Comparison of ENCODE assay signal across 21 cellular contexts in the genomic region with DNA sequence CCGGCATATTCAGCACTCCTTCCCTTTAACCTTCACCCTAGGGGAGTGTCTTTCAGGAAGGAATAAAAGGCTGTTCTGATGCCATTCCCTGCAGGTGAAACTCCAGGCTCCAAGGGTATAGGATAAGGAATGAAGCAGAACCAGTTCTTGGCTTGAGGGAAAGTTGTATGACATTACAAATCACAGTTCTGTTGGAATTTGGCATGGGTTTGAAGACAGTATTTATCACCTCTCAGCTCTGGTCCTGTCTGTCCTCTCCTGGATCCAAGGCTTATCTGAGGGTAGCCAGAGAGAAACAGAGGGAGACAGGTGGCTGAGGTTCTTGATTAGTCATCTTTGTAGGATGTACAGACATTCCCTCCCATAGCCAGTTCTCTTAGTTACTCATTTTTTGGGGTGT. TPM values are rescaled to one million over a fixed set of nuclear protein-coding genes. Genes with fewer than 3 reads are reported as not detected.
A peak's percentile ranks its signal among the peaks of the same experiment; 100 is the strongest.
DNase-seq lines count a peak whose midpoint lies in the region; ATAC-seq, FAIRE-seq and TF ChIP-seq lines count a peak whose summit lies in the region.
"Had no signal": no experiment of that assay in that cellular context is flagged by ENCODE, and none has a peak within 500 bp of the region (broad histone marks: within the 10 kb centered on the region; RNA-seq: fewer than 3 reads in every experiment).

No MANE protein-coding gene starts in this region.

- H3K4me2 ChIP-seq in K562 (ENCODE audit: insufficient read depth, low read length): no peak overlapping the region
- no peak overlapping the region for H3K4me2 ChIP-seq in smooth muscle cell

- TF ChIP-seq EP300 in K562 (IDR thresholded peaks at IDR 0.05; ENCODE audit: low read length): no peak

- H2AFZ ChIP-seq in K562 (ENCODE audit: low read depth, low read length): no peak overlapping the region
- H2AFZ ChIP-seq in smooth muscle cell (ENCODE audit: low read depth): no peak overlapping the region

- H3K9me3 ChIP-seq in K562 (replicated peaks; ENCODE audit: control insufficient read depth, insufficient read depth, low read depth, low read length): no peaks in the 10 kb centered on the region
- no peaks in the 10 kb centered on the region for H3K9me3 ChIP-seq in smooth muscle cell (replicated peaks; ENCODE audit: low read depth)

- no peaks in the 10 kb centered on the region for H3K27me3 Mint-ChIP-seq in MCF 10A (ENCODE audit: insufficient read depth, unreplicated experiment)
- H3K27me3 Mint-ChIP-seq: activated CD8-positive, alpha-beta T cell treated with anti-CD3 and anti-CD28 coated beads for 36 hours; activated naive CD4-positive, alpha-beta T cell treated with anti-CD3 and anti-CD28 coated beads, Interleukin-2, amount 50 U/mL, for 24 hours; activated T-cell treated with anti-CD3 and anti-CD28 coated beads, Interleukin-2, amount 50 U/mL, for 24 hours had no signal

- peaks cover 25% of the 10 kb centered on the region for H3K36me3 Mint-ChIP-seq in MCF 10A (ENCODE audit: insufficient read depth, unreplicated experiment)

- 100% methylated on average over 1 of the region's 1 CpG for WGBS in K562 (ENCODE audit: insufficient coverage, low coverage, missing lambda C conversion rate)
- WGBS in smooth muscle cell (ENCODE audit: low lambda C conversion rate): 64% methylated on average over 1 of the region's 1 CpG

- peaks cover 4% of the 10 kb centered on the region for H4K20me1 ChIP-seq in K562 (replicated peaks; ENCODE audit: control insufficient read depth, insufficient read depth, low read length)
- peaks cover 51% of the 10 kb centered on the region for H4K20me1 ChIP-seq in smooth muscle cell (ENCODE audit: low read depth)

- intact Hi-C loops in MCF 10A (cut with micrococcal nuclease) (no loop called here), K562 (cut with micrococcal nuclease) (no loop called here)

- H3K36me3 ChIP-seq in K562 (ENCODE audit: control insufficient read depth, insufficient read depth, low read length) (peaks cover 75% of the 10 kb centered on the region), smooth muscle cell (ENCODE audit: low read depth) (no peaks in the 10 kb centered on the region)

- TF ChIP-seq RAD21 in K562 (CRISPR knock-in tag; conservative IDR thresholded peaks at IDR 0.05 in 1 of 2, IDR thresholded peaks at IDR 0.05 in 1 of 2): no peak

- H3K79me2 ChIP-seq in K562 (ENCODE audit: control insufficient read depth, insufficient read depth, low read length) (peaks cover 3% of the 10 kb centered on the region; the same call in 1 of the 3 replicates), smooth muscle cell (ENCODE audit: low read depth) (no peaks in the 10 kb centered on the region)

- TF ChIP-seq POLR2A in K562 (conservative IDR thresholded peaks at IDR 0.05): no peak

- DNase-seq in T47D (ENCODE audit: low read depth in 1 of 2, low spot score in 1 of 2) (peak; percentile 70 to 82), MCF 10A (ENCODE audit: unreplicated experiment) (no peak), K562 (ENCODE audit: extremely low read depth in 1 of 4, low spot score in 3 of 4) (peak in 2 of 4 experiments; percentile 27 to 32), islet precursor cell (peak; percentile 81), smooth muscle cell (lab: John Stamatoyannopoulos, UW; ENCODE audit: unreplicated experiment) (no peak), GM13976 (ENCODE audit: low spot score) (no peak)
- DNase-seq: activated CD4-positive, CD25-positive, alpha-beta regulatory T cell; activated CD8-positive, alpha-beta T cell treated with anti-CD3 and anti-CD28 coated beads for 36 hours; activated T-cell treated with anti-CD3 and anti-CD28 coated beads, Interleukin-2, amount 50 U/mL, for 24 hours; aorta; NCI-H1092 treated with DMSO at 0.1 percent for 48 hours; NCI-H2029 treated with DMSO at 0.1 percent for 48 hours; NCI-H446; occipital lobe; right cardiac atrium had no signal

- no peak overlapping the region for H3K4me3 ChIP-seq in K562
- H3K4me3 ChIP-seq in smooth muscle cell: no peak overlapping the region

- H3K4me1 Mint-ChIP-seq in MCF 10A (ENCODE audit: insufficient read depth, unreplicated experiment): peaks cover 15% of the 10 kb centered on the region

- H3K27me3 ChIP-seq in K562 (ENCODE audit: control insufficient read depth in 2 of 2, insufficient read depth in 2 of 2, low read length in 2 of 2): no peaks in the 10 kb centered on the region
- no peaks in the 10 kb centered on the region for H3K27me3 ChIP-seq in smooth muscle cell (ENCODE audit: low read depth)

- ATAC-seq in K562 (no peak), HG03354 (IDR thresholded peaks at IDR 0.05; ENCODE audit: poor library complexity, severe bottlenecking, unreplicated experiment) (no peak)
- no peak for ATAC-seq in activated CD4-positive, CD25-positive, alpha-beta regulatory T cell treated with anti-CD3 and anti-CD28 coated beads, Interleukin-2, amount 50 U/mL, for 24 hours
- ATAC-seq: activated CD8-positive, alpha-beta T cell treated with anti-CD3 and anti-CD28 coated beads for 36 hours; right cardiac atrium; SK-N-SH treated with all-trans-retinoic acid at 6 μM for 48 hours had no signal

- POLR2A ChIA-PET in MCF 10A (lab: Yijun Ruan, JAX) (interaction anchor here (0.6 kb wide), 1 partner anchor 19 kb away, joined by 3 read pairs; no protein-coding TSS in a partner anchor), K562 (lab: Yijun Ruan, JAX) (interaction anchor here (0.6 kb wide), 1 partner anchor 862 kb away, joined by 4 read pairs; no protein-coding TSS in a partner anchor)

- H3K27ac Mint-ChIP-seq in MCF 10A (ENCODE audit: low read depth, unreplicated experiment): no peak overlapping the region
- H3K27ac Mint-ChIP-seq: activated CD8-positive, alpha-beta T cell treated with anti-CD3 and anti-CD28 coated beads for 36 hours; activated naive CD4-positive, alpha-beta T cell treated with anti-CD3 and anti-CD28 coated beads, Interleukin-2, amount 50 U/mL, for 24 hours; activated T-cell treated with anti-CD3 and anti-CD28 coated beads, Interleukin-2, amount 50 U/mL, for 24 hours; T-helper 2 cell treated with Interferon-gamma antibody and Interleukin-4, amounts not matched to agents 5 μg/mL and 100 μg/mL, for 36 hours had no signal

- no peaks in the 10 kb centered on the region for H3F3A ChIP-seq in smooth muscle cell (ENCODE audit: low read depth)

- no peak for FAIRE-seq in K562 (lab: Jason Lieb, UNC)
- FAIRE-seq: RCC 7860 had no signal

- BruUV-seq in MCF 10A (replicated peaks; lab: Mats Ljungman, UMichigan): no TSS peak
- BruUV-seq in K562 (replicated peaks; lab: Mats Ljungman, UMichigan): no TSS peak

- H3K9ac ChIP-seq in K562 (ENCODE audit: insufficient read depth in 1 of 2, low read depth in 2 of 2, low read length in 2 of 2): no peak overlapping the region
- H3K9ac ChIP-seq in smooth muscle cell (ENCODE audit: low read depth): no peak overlapping the region

- in situ Hi-C loops in T47D (cut with HindIII; ENCODE audit: low pct_unique_long_range_greater_than_20kb, low sequenced_read_pairs): no loop called here
- in situ Hi-C loops in K562 (cut with MboI): no loop called here
- in situ Hi-C loops in GM13976 (cut with MboI; ENCODE audit: low sequenced_read_pairs, unreplicated experiment): no loop called here

- H3K9me1 ChIP-seq in K562 (ENCODE audit: control insufficient read depth, insufficient read depth, low read length): no peaks in the 10 kb centered on the region

- no peaks in the 10 kb centered on the region for H3K9me3 Mint-ChIP-seq in MCF 10A (ENCODE audit: unreplicated experiment)
- H3K9me3 Mint-ChIP-seq: activated CD8-positive, alpha-beta T cell treated with anti-CD3 and anti-CD28 coated beads for 36 hours; activated naive CD4-positive, alpha-beta T cell treated with anti-CD3 and anti-CD28 coated beads, Interleukin-2, amount 50 U/mL, for 24 hours; activated T-cell treated with anti-CD3 and anti-CD28 coated beads, Interleukin-2, amount 50 U/mL, for 24 hours; T-helper 2 cell treated with Interferon-gamma antibody and Interleukin-4, amounts not matched to agents 5 μg/mL and 100 μg/mL, for 36 hours had no signal

- H3K27ac ChIP-seq in K562 (ENCODE audit: extremely low read depth, low read depth, low read length) (no peak overlapping the region), smooth muscle cell (ENCODE audit: low read depth) (peak overlapping the region; percentile 44)

- TF ChIP-seq CTCF in MCF 10A (IDR thresholded peaks at IDR 0.05; ENCODE audit: unreplicated experiment) (no peak), K562 (IDR thresholded peaks at IDR 0.05 in 2 of 3, conservative IDR thresholded peaks at IDR 0.05 in 1 of 3; ENCODE audit: insufficient read depth in 2 of 3, low read depth in 1 of 3, low read length in 3 of 3) (no peak), smooth muscle cell (IDR thresholded peaks at IDR 0.05; ENCODE audit: borderline replicate concordance, insufficient read depth, poor library complexity, severe bottlenecking) (no peak), GM13976 (IDR thresholded peaks at IDR 0.05; ENCODE audit: borderline replicate concordance, control extremely low read depth, extremely low read depth, insufficient read depth, missing control alignments) (no peak)

- CTCF ChIA-PET in MCF 10A (lab: Yijun Ruan, JAX) (interaction anchor here (0.6 kb wide), 1 partner anchor 382 kb away, joined by 3 read pairs; no protein-coding TSS in a partner anchor), K562 (lab: Yijun Ruan, JAX; ENCODE audit: low intra/inter-chr PET ratio) (no interaction called here)

- no peak overlapping the region for H3K4me3 Mint-ChIP-seq in MCF 10A (ENCODE audit: unreplicated experiment)
- H3K4me3 Mint-ChIP-seq: activated CD8-positive, alpha-beta T cell treated with anti-CD3 and anti-CD28 coated beads for 36 hours; activated naive CD4-positive, alpha-beta T cell treated with anti-CD3 and anti-CD28 coated beads, Interleukin-2, amount 50 U/mL, for 24 hours; activated T-cell treated with anti-CD3 and anti-CD28 coated beads, Interleukin-2, amount 50 U/mL, for 24 hours; T-helper 2 cell treated with Interferon-gamma antibody and Interleukin-4, amounts not matched to agents 5 μg/mL and 100 μg/mL, for 36 hours had no signal

- H3K4me1 ChIP-seq in K562 (replicated peaks in 1 of 2; ENCODE audit: control insufficient read depth in 2 of 2, insufficient read depth in 2 of 2, low read length in 2 of 2): peaks cover 6 to 33% of the 10 kb centered on the region in 2 experiments
- H3K4me1 ChIP-seq in smooth muscle cell (ENCODE audit: low read depth): no peaks in the 10 kb centered on the region

RNA-seq across cellular contexts. Expression of a gene that starts 37.1 kb away (rescaled TPM):
- total RNA-seq in MCF 10A (2022): 139 and 164 TPM in 2 replicates
- total RNA-seq in K562 (2011; cell fraction: chromatin; rRNA removed; ENCODE audit: low replicate concordance): 56.2 and 68.3 TPM in 2 replicates
- 12.9 and 14.2 TPM in 2 replicates for total RNA-seq in K562 (2011; cell fraction: nucleolus; rRNA removed)
- total RNA-seq in K562 (2011; cell fraction: nucleoplasm; rRNA removed): 27.7 and 42.6 TPM in 2 replicates
- 122 and 129 TPM in 2 replicates for total RNA-seq in K562 (2014; rRNA removed)
- 265 and 291 TPM in 2 replicates for total RNA-seq in K562 (2014; rRNA removed; fragmentation: Illumina TruSeq; extraction: Trizol)
- 188 and 194 TPM in 2 replicates for total RNA-seq in K562 (2015; rRNA removed; fragmentation: Illumina TruSeq; extraction: Trizol)
- 224 and 232 TPM in 2 replicates for total RNA-seq in K562 (2021)
- 336 and 369 TPM in 2 replicates for polyA plus RNA-seq in K562 (2011; rRNA removed)
- 144 and 235 TPM in 2 replicates for polyA plus RNA-seq in K562 (2011; cell fraction: cytosol; rRNA removed)
- 66.7 and 120 TPM in 2 replicates for polyA plus RNA-seq in K562 (2011; cell fraction: nucleus; rRNA removed)
- 291 and 297 TPM in 2 replicates for polyA plus RNA-seq in K562 (2012)
- 317 and 338 TPM in 2 replicates for polyA plus RNA-seq in K562 (2014; fragmentation: Illumina TruSeq; extraction: Trizol)
- 100 to 1,000 TPM; 236 to 271 TPM for polyA plus RNA-seq in K562 (2014; fragmentation: Nextera tagmentation; extraction: Ambion mirVana)
- polyA plus RNA-seq in K562 (2014; rRNA removed): 245 and 321 TPM in 2 replicates
- polyA minus RNA-seq in K562 (2011; rRNA and poly(A)+ RNA removed): 431 and 466 TPM in 2 replicates
- 78.3 and 103 TPM in 2 replicates for polyA minus RNA-seq in K562 (2011; cell fraction: cytosol; rRNA and poly(A)+ RNA removed)
- polyA minus RNA-seq in K562 (2011; cell fraction: nucleus; rRNA and poly(A)+ RNA removed): 12.8 and 19.5 TPM in 2 replicates
- total RNA-seq in smooth muscle cell: 293 and 300 TPM in 2 replicates
- 206 and 230 TPM in 2 replicates for polyA plus RNA-seq in smooth muscle cell

Comparison
In these comparisons a context has a peak if more than half of its experiments do, and no peak if none do; other contexts are left out.
1. DNase-seq: peak in T47D (2 of 2) and islet precursor cell (single experiment); none in MCF 10A (single experiment), smooth muscle cell (single experiment) and GM13976 (single experiment).